In genomic region chr10:42864575-42864974, GRCh38 we compare ENCODE assay signal across 9 cellular contexts.
DNase-seq lines count a peak whose midpoint lies in the region; TF ChIP-seq lines count a peak whose summit lies in the region.
"Had no signal": no experiment of that assay in that cellular context is flagged by ENCODE, and none has a peak within 500 bp of the region (broad histone marks: within the 10 kb centered on the region; RNA-seq: fewer than 3 reads in every experiment).

No MANE protein-coding gene starts in this region.

- TF ChIP-seq CTCF in AG04450 (IDR thresholded peaks at IDR 0.05; ENCODE audit: low read depth, low read length): peak; percentile 39

- no peaks in the 10 kb centered on the region for H4K20me1 ChIP-seq in GM23248 (ENCODE audit: insufficient read depth)

- H3K9ac ChIP-seq in GM23248: no peak overlapping the region

- no peaks in the 10 kb centered on the region for H3K9me2 ChIP-seq in GM23248 (ENCODE audit: insufficient read depth)

- H3F3A ChIP-seq in GM23248 (ENCODE audit: insufficient read depth): no peaks in the 10 kb centered on the region

- H3K4me3 ChIP-seq in AG04450 (ENCODE audit: low read depth, low read length) (no peak overlapping the region), GM23248 (no peak overlapping the region)

- CTCF ChIA-PET in AG04450 (lab: Charles Lee): interaction anchor here (1.8 kb wide), 1 partner anchor 485 kb away, joined by 5 read pairs; no protein-coding TSS in a partner anchor

- no peak overlapping the region for H3K27ac ChIP-seq in AG04450 (ENCODE audit: low read depth, low read length)
- no peak overlapping the region for H3K27ac ChIP-seq in GM23248

- H3K36me3 ChIP-seq in GM23248 (ENCODE audit: low read depth): no peaks in the 10 kb centered on the region

- H3K27me3 ChIP-seq in AG04450 (ENCODE audit: control insufficient read depth, insufficient read depth, low read length) (peaks cover 32% of the 10 kb centered on the region), GM23248 (replicated peaks; ENCODE audit: insufficient read depth) (peaks cover 40% of the 10 kb centered on the region)

- no peak for DNase-seq in AG04450 (ENCODE audit: low read depth, low spot score)
- peak; percentile 28 for DNase-seq in GM23248
- peak; percentile 14 for DNase-seq in SHP77 treated with DMSO at 0.1 percent for 48 hours (lab: John Stamatoyannopoulos, UW)
- DNase-seq in glomerular visceral epithelial cell (ENCODE audit: extremely low spot score): peak; percentile 14
- no peak for DNase-seq in T-helper 1 cell
- DNase-seq in cerebellum (ENCODE audit: low spot score): no peak
- DNase-seq in stimulated activated CD4-positive, alpha-beta T cell treated with anti-CD3 and anti-CD28 coated beads, Interleukin-15, amount 100 ng/mL, for 24 hours: no peak
- no peak for DNase-seq in activated T-cell treated with anti-CD3 and anti-CD28 coated beads, Interleukin-2, amount 50 U/mL, for 48 hours
- DNase-seq: erythroblast had no signal

- in situ Hi-C loops in GM23248 (cut with MboI): no loop called here

- H2AFZ ChIP-seq in GM23248: no peak overlapping the region

- H3K4me2 ChIP-seq in GM23248 (ENCODE audit: unreplicated experiment): no peak overlapping the region

- H3K9me3 ChIP-seq in AG04450 (ENCODE audit: control insufficient read depth, insufficient read depth, low read length) (no peaks in the 10 kb centered on the region; the same call in 1 of the 2 replicates), GM23248 (ENCODE audit: low read depth) (no peaks in the 10 kb centered on the region)

- H3K4me1 ChIP-seq in GM23248 (ENCODE audit: insufficient read depth): no peaks in the 10 kb centered on the region

- POLR2A ChIA-PET in AG04450 (lab: Yijun Ruan, JAX): no interaction called here

- no peaks in the 10 kb centered on the region for H3K79me2 ChIP-seq in GM23248 (ENCODE audit: insufficient read depth)

- WGBS in GM23248 (ENCODE audit: low coverage in 1 of 2, low lambda C conversion rate in 2 of 2, missing lambda C conversion rate in 2 of 2), 2 experiments: 24% methylated on average over 8 of the region's 8 CpGs

Comparison
In these comparisons a context has a peak if more than half of its experiments do, and no peak if none do; other contexts are left out.
1. DNase-seq: peak in GM23248 (single experiment), SHP77 treated with DMSO at 0.1 percent for 48 hours (single experiment) and glomerular visceral epithelial cell (single experiment); none in AG04450 (single experiment), T-helper 1 cell (0 of 5), cerebellum (single experiment), stimulated activated CD4-positive, alpha-beta T cell treated with anti-CD3 and anti-CD28 coated beads, Interleukin-15, amount 100 ng/mL, for 24 hours (single experiment) and activated T-cell treated with anti-CD3 and anti-CD28 coated beads, Interleukin-2, amount 50 U/mL, for 48 hours (0 of 2).